ENCODE assay signal across 12 cellular contexts in the genomic region with DNA sequence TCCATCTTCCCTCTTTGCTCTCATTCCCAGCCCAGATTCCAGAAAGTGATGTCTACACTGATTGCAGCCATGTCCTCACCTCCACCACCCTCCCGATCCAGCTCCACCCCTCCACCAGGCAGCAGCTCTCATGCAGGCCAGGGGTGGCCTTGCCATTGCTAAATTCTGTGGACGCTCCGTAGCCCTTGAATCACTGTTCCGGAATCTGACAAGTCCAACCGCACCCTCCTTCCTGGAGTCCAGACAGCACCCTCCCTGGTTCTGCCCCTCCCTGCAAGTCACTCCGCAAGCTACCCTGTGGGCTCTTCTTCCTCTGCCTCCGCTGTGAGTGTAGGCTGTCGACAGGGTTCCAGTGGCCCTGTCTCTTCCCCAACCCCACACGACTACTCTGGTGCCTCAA. TPM values are rescaled to one million over a fixed set of nuclear protein-coding genes. Genes with fewer than 3 reads are reported as not detected.
A peak's percentile ranks its signal among the peaks of the same experiment; 100 is the strongest.
DNase-seq lines count a peak whose midpoint lies in the region; ATAC-seq and TF ChIP-seq lines count a peak whose summit lies in the region.
"Had no signal": no experiment of that assay in that cellular context is flagged by ENCODE, and none has a peak within 500 bp of the region (broad histone marks: within the 10 kb centered on the region; RNA-seq: fewer than 3 reads in every experiment).

No MANE protein-coding gene starts in this region.

- BruUV-seq in PC-9 (replicated peaks; lab: Mats Ljungman, UMichigan): no TSS peak

- no peaks in the 10 kb centered on the region for H3K27me3 ChIP-seq in PC-9 (ENCODE audit: insufficient read depth, low read depth)
- H3K27me3 ChIP-seq in osteoblast (ENCODE audit: insufficient read depth, low read length): peaks cover 24% of the 10 kb centered on the region

- H3K4me3 ChIP-seq in PC-9 (peak overlapping the region; percentile 9; the same call in 1 of the 2 replicates), osteoblast (ENCODE audit: insufficient read depth, low read length) (no peak overlapping the region)

- peaks cover 88% of the 10 kb centered on the region for H3K4me1 ChIP-seq in PC-9 (replicated peaks; ENCODE audit: insufficient read depth)
- peaks cover 46% of the 10 kb centered on the region for H3K4me1 ChIP-seq in osteoblast (ENCODE audit: insufficient read depth, low read length)

- no peak for ATAC-seq in HG02973 (IDR thresholded peaks at IDR 0.05; ENCODE audit: unreplicated experiment)
- ATAC-seq in GM19467 (IDR thresholded peaks at IDR 0.05; ENCODE audit: unreplicated experiment): no peak

- no peaks in the 10 kb centered on the region for H3K79me2 ChIP-seq in PC-9 (ENCODE audit: low read depth)
- no peaks in the 10 kb centered on the region for H3K79me2 ChIP-seq in osteoblast (ENCODE audit: insufficient read depth, low read length)

- no peak for TF ChIP-seq CTCF in PC-9 (conservative IDR thresholded peaks at IDR 0.05)
- TF ChIP-seq CTCF in osteoblast (IDR thresholded peaks at IDR 0.05; ENCODE audit: extremely low read depth, low read depth, low read length): no peak

- H3K9me3 ChIP-seq in PC-9 (ENCODE audit: insufficient read depth, low read depth) (no peaks in the 10 kb centered on the region), osteoblast (ENCODE audit: low read depth, low read length) (no peaks in the 10 kb centered on the region)

- intact Hi-C loops in PC-9 (cut with micrococcal nuclease; ENCODE audit: unreplicated experiment): no loop called here

- H3K4me2 ChIP-seq in PC-9: peak overlapping the region; percentile 71
- H3K4me2 ChIP-seq in osteoblast (ENCODE audit: insufficient read depth, low read length): peak overlapping the region; percentile 33

- H3K9me2 ChIP-seq in PC-9 (ENCODE audit: insufficient read depth): no peaks in the 10 kb centered on the region

- POLR2A ChIA-PET in PC-9 (lab: Charles Lee; ENCODE audit: unreplicated experiment): interaction anchor here (0.5 to 1.0 kb wide), 3 partner anchors 107 to 344 kb away, joined by 3 to 17 read pairs (median 3); partner anchors contain the start of gene PBX2

- CTCF ChIA-PET in PC-9 (lab: Charles Lee): no interaction called here

- H3K27ac ChIP-seq in PC-9 (peak overlapping the region; percentile 54), osteoblast (ENCODE audit: low read depth, low read length) (no peak overlapping the region)

- no peak overlapping the region; the same call in 1 of the 2 replicates for H2AFZ ChIP-seq in PC-9
- H2AFZ ChIP-seq in osteoblast (ENCODE audit: low read length): no peak overlapping the region

- H3K36me3 ChIP-seq in PC-9 (ENCODE audit: low read depth): no peaks in the 10 kb centered on the region
- H3K36me3 ChIP-seq in osteoblast (ENCODE audit: insufficient read depth, low read length): no peaks in the 10 kb centered on the region

- H3F3A ChIP-seq in PC-9 (ENCODE audit: insufficient read depth, low read depth): peaks cover 34% of the 10 kb centered on the region

- no peaks in the 10 kb centered on the region for H4K20me1 ChIP-seq in PC-9 (ENCODE audit: insufficient read depth)
- H4K20me1 ChIP-seq in osteoblast (ENCODE audit: insufficient read depth, low read length): peaks cover 16% of the 10 kb centered on the region

- DNase-seq in AG08396 (ENCODE audit: low spot score) (peak; percentile 92), PC-9 (peak; percentile 84 to 93), fibroblast of peridontal ligament (ENCODE audit: extremely low read depth) (peak; percentile 63), osteoblast (ENCODE audit: insufficient read length, low spot score, missing footprints) (peak; percentile 98), NCI-H128 (lab: John Stamatoyannopoulos, UW; ENCODE audit: unreplicated experiment) (no peak)
- DNase-seq in stimulated activated CD4-positive, alpha-beta T cell treated with anti-CD3 and anti-CD28 coated beads, Interleukin-4, amount 100 ng/mL, for 1 hour: no peak
- DNase-seq: activated T-cell treated with anti-CD3 and anti-CD28 coated beads, Interleukin-2, amount 50 U/mL, for 24 hours; MM.1S had no signal

RNA-seq across cellular contexts. Expression of gene TNXB, which starts 26.2 kb away (rescaled TPM):
- total RNA-seq in PC-9 (2021) (15.1 and 22.1 TPM in 2 replicates), osteoblast (8.3 and 11.9 TPM in 2 replicates)

RNA-seq across cellular contexts. Expression of gene CYP21A2, which starts 44.7 kb away (rescaled TPM):
- total RNA-seq in PC-9 (2021): 0.33 TPM in 1 of 2 replicates, not detected in the other
- under 0.01 and 0.72 TPM in 2 replicates for total RNA-seq in osteoblast
- total RNA-seq: B cell, kidney epithelial cell had no signal

RNA-seq across cellular contexts. Expression of gene ATF6B, which starts 45.1 kb away (rescaled TPM):
- 87.2 and 102 TPM in 2 replicates for total RNA-seq in PC-9 (2021)
- total RNA-seq in osteoblast: 27.5 and 30.1 TPM in 2 replicates

RNA-seq across cellular contexts. Expression of gene FKBPL, which starts 47.1 kb away (rescaled TPM):
- total RNA-seq in PC-9 (2021) (11.6 and 12.6 TPM in 2 replicates), osteoblast (9.8 and 11.5 TPM in 2 replicates)

Comparison
In these comparisons a context has a peak if more than half of its experiments do, and no peak if none do; other contexts are left out.
1. DNase-seq: peak in AG08396 (single experiment), PC-9 (2 of 2), fibroblast of peridontal ligament (single experiment) and osteoblast (single experiment); none in stimulated activated CD4-positive, alpha-beta T cell treated with anti-CD3 and anti-CD28 coated beads, Interleukin-4, amount 100 ng/mL, for 1 hour (single experiment) and NCI-H128 (single experiment).